In genomic region chr15:43941555-43941954, GRCh38 we compare ENCODE assay signal across 21 cellular contexts.
DNase-seq lines count a peak whose midpoint lies in the region; ATAC-seq, FAIRE-seq and TF ChIP-seq lines count a peak whose summit lies in the region.
"Had no signal": no experiment of that assay in that cellular context is flagged by ENCODE, and none has a peak within 500 bp of the region (broad histone marks: within the 10 kb centered on the region; RNA-seq: fewer than 3 reads in every experiment).

No MANE protein-coding gene starts in this region.

- no peak for TF ChIP-seq CTCF in GM12878 (IDR thresholded peaks at IDR 0.05 in 2 of 3, conservative IDR thresholded peaks at IDR 0.05 in 1 of 3; ENCODE audit: control insufficient read depth in 2 of 3, extremely low read depth in 1 of 3, insufficient read depth in 1 of 3, low read depth in 3 of 3, low read length in 3 of 3)

- no peaks in the 10 kb centered on the region for H4K20me1 ChIP-seq in GM12878 (ENCODE audit: control insufficient read depth, insufficient read depth)

- RAD21 ChIA-PET in GM12878 (lab: Charles Lee; ENCODE audit: unreplicated experiment) = interaction anchor here (1.5 kb wide), 1 partner anchor 37 kb away, joined by 5 read pairs; no protein-coding TSS in a partner anchor

- no peak for TF ChIP-seq RAD21 in GM12878 (IDR thresholded peaks at IDR 0.05; ENCODE audit: insufficient read depth, low read depth, low read length)

- H3K36me3 ChIP-seq in GM12878 (ENCODE audit: control insufficient read depth in 2 of 2, insufficient read depth in 2 of 2, low read length in 1 of 2) = no peaks in the 10 kb centered on the region
- H3K36me3 ChIP-seq: gastroesophageal sphincter, uterus had no signal

- FAIRE-seq in GM18507 (lab: Jason Lieb, UNC) = peak; percentile 81
- peak; percentile 23 for FAIRE-seq in GM12878 (lab: Jason Lieb, UNC)
- FAIRE-seq: small intestine had no signal

- H3K36me3 Mint-ChIP-seq in activated CD4-positive, alpha-beta T cell treated with anti-CD3 and anti-CD28 coated beads, Interleukin-2, amount 10 ng/mL, durations not matched to agents 7 days and 5 days (ENCODE audit: low read depth) = no peaks in the 10 kb centered on the region
- H3K36me3 Mint-ChIP-seq: CD4-positive, alpha-beta memory T cell; IgD-negative memory B cell had no signal

- H3K4me3 ChIP-seq in GM12878 = no peak overlapping the region
- H3K4me3 ChIP-seq: gastroesophageal sphincter, mucosa of descending colon, PC-9, uterus had no signal

- no peak overlapping the region for H3K9ac ChIP-seq in GM12878 (ENCODE audit: control insufficient read depth, insufficient read depth, low read length)

- CTCF ChIA-PET in GM12878 (lab: Yijun Ruan, JAX) = interaction anchor here (0.6 to 2.2 kb wide), 6 partner anchors 12 to 377 kb away, joined by 3 to 20 read pairs (median 4); no protein-coding TSS in a partner anchor
- CTCF ChIA-PET in activated CD4-positive, alpha-beta T cell treated with anti-CD3 and anti-CD28 coated beads, Interleukin-2, amount 10 ng/mL, durations not matched to agents 7 days and 5 days (lab: Charles Lee) = no interaction called here

- 1% methylated on average over 3 of the region's 3 CpGs for WGBS in GM12878 (ENCODE audit: insufficient coverage, insufficient replicate concordance, low lambda C conversion rate, missing lambda C conversion rate)

- no peaks in the 10 kb centered on the region; the same call in 2 of the 3 replicates for H3K9me3 ChIP-seq in GM12878 (replicated peaks; ENCODE audit: control insufficient read depth, insufficient read depth, low read length)
- H3K9me3 ChIP-seq: gastroesophageal sphincter, mucosa of descending colon, uterus had no signal

- ATAC-seq in GM21447 (IDR thresholded peaks at IDR 0.05; ENCODE audit: unreplicated experiment) = peak; percentile 68
- peak; percentile 53 for ATAC-seq in HG03095 (IDR thresholded peaks at IDR 0.05; ENCODE audit: unreplicated experiment)
- ATAC-seq in GM12878 = peak; percentile 93
- no peak for ATAC-seq in Right ventricle myocardium inferior
- ATAC-seq: activated CD4-positive, CD25-positive, alpha-beta regulatory T cell treated with anti-CD3 and anti-CD28 coated beads, Interleukin-2, amount 50 U/mL, for 24 hours; gastroesophageal sphincter; left lobe of liver; mucosa of descending colon had no signal

- no peaks in the 10 kb centered on the region for H3K4me1 Mint-ChIP-seq in activated CD4-positive, alpha-beta T cell treated with anti-CD3 and anti-CD28 coated beads, Interleukin-2, amount 10 ng/mL, durations not matched to agents 7 days and 5 days
- H3K4me1 Mint-ChIP-seq: CD4-positive, alpha-beta memory T cell had no signal

- peaks cover 24% of the 10 kb centered on the region for H3K4me1 ChIP-seq in GM12878 (ENCODE audit: control insufficient read depth, insufficient read depth, low read length)
- H3K4me1 ChIP-seq: gastroesophageal sphincter, uterus had no signal

- SMC1A ChIA-PET in GM12878 (lab: Charles Lee; ENCODE audit: uncharacterized antibody, unreplicated experiment) = interaction anchor here (0.6 to 1.6 kb wide), 9 partner anchors 11 to 1673 kb away, joined by 3 to 7 read pairs (median 3); no protein-coding TSS in a partner anchor

- H2AFZ ChIP-seq in GM12878 (ENCODE audit: control insufficient read depth, low read depth, low read length) = no peak overlapping the region; the same call in 1 of the 2 replicates
- H2AFZ ChIP-seq: PC-9 had no signal

- H3K9me3 Mint-ChIP-seq in activated CD4-positive, alpha-beta T cell treated with anti-CD3 and anti-CD28 coated beads, Interleukin-2, amount 10 ng/mL, durations not matched to agents 7 days and 5 days = no peaks in the 10 kb centered on the region
- H3K9me3 Mint-ChIP-seq: IgD-negative memory B cell had no signal

- POLR2A ChIA-PET in GM12878 (lab: Charles Lee) = interaction anchor here (0.6 kb wide), 3 partner anchors 11 to 358 kb away, joined by 3 to 7 read pairs (median 4); no protein-coding TSS in a partner anchor
- POLR2A ChIA-PET in activated CD4-positive, alpha-beta T cell treated with anti-CD3 and anti-CD28 coated beads, Interleukin-2, amount 10 ng/mL, durations not matched to agents 7 days and 5 days (lab: Charles Lee) = no interaction called here

- H3K4me3 Mint-ChIP-seq in activated CD4-positive, alpha-beta T cell treated with anti-CD3 and anti-CD28 coated beads, Interleukin-2, amount 10 ng/mL, durations not matched to agents 7 days and 5 days = no peak overlapping the region
- H3K4me3 Mint-ChIP-seq: CD4-positive, alpha-beta memory T cell had no signal

- TF ChIP-seq POLR2A in GM12878 (IDR thresholded peaks at IDR 0.05; ENCODE audit: low read depth, low read length) = no peak

- H3K79me2 ChIP-seq in GM12878 (ENCODE audit: control insufficient read depth, insufficient read depth, low read length) = no peaks in the 10 kb centered on the region

- no peak for DNase-seq in GM18507 (ENCODE audit: extremely low spot score, insufficient read length, low read depth)
- DNase-seq in GM12878 (ENCODE audit: low read depth, low spot score) = no peak
- DNase-seq in NCI-H774 (lab: John Stamatoyannopoulos, UW) = no peak
- DNase-seq in Right ventricle myocardium inferior (ENCODE audit: missing footprints) = no peak
- no peak for DNase-seq in cerebellar cortex (ENCODE audit: low spot score)
- DNase-seq in activated CD4-positive, alpha-beta T cell treated with anti-CD3 and anti-CD28 coated beads, Interleukin-2, amount 10 ng/mL, durations not matched to agents 7 days and 5 days = no peak
- DNase-seq: amniotic stem cell; CD4-positive, alpha-beta memory T cell; HCEC 1CT; NCI-H2029; PC-9; small intestine; stimulated activated CD4-positive, alpha-beta T cell treated with anti-CD3 and anti-CD28 coated beads, Interleukin-4, amount 100 ng/mL, for 4 hours; uterus had no signal

- H3K4me2 ChIP-seq in GM12878 (ENCODE audit: control insufficient read depth, insufficient read depth) = peak overlapping the region; percentile 55
- H3K4me2 ChIP-seq: PC-9 had no signal

- no peak overlapping the region for H3K27ac Mint-ChIP-seq in activated CD4-positive, alpha-beta T cell treated with anti-CD3 and anti-CD28 coated beads, Interleukin-2, amount 10 ng/mL, durations not matched to agents 7 days and 5 days
- H3K27ac Mint-ChIP-seq: CD4-positive, alpha-beta memory T cell had no signal

- no peak for TF ChIP-seq EP300 in GM12878 (IDR thresholded peaks at IDR 0.05; ENCODE audit: borderline replicate concordance in 1 of 2, control insufficient read depth in 1 of 2, low read depth in 2 of 2, low read length in 2 of 2)

- no peaks in the 10 kb centered on the region for H3K27me3 ChIP-seq in GM12878 (replicated peaks in 1 of 2; ENCODE audit: control insufficient read depth in 2 of 2, insufficient read depth in 2 of 2, low read length in 1 of 2)
- H3K27me3 ChIP-seq: uterus had no signal

- intact Hi-C loops in GM12878 (cut with micrococcal nuclease; ENCODE audit: unreplicated experiment) (no loop called here), Right ventricle myocardium inferior (cut with DNase I) (no loop called here)

- in situ Hi-C loops in GM12878 (cut with MboI) = no loop called here

- no TSS peak for BruUV-seq in GM12878 (replicated peaks; lab: Mats Ljungman, UMichigan)

- H3K27me3 Mint-ChIP-seq in activated CD4-positive, alpha-beta T cell treated with anti-CD3 and anti-CD28 coated beads, Interleukin-2, amount 10 ng/mL, durations not matched to agents 7 days and 5 days = peaks cover 19% of the 10 kb centered on the region
- H3K27me3 Mint-ChIP-seq: IgD-negative memory B cell had no signal

- H3K27ac ChIP-seq in GM12878 (ENCODE audit: control insufficient read depth, insufficient read depth) = peak overlapping the region; percentile 27; the same call in 1 of the 2 replicates
- H3K27ac ChIP-seq: gastroesophageal sphincter, PC-9, uterus had no signal

TF ChIP-seq in GM12878, 131 proteins besides CTCF, POLR2A, EP300 and RAD21:
- TF ChIP-seq HDGF (IDR thresholded peaks at IDR 0.05) = no peak
- TF ChIP-seq SPI1 (IDR thresholded peaks at IDR 0.05; ENCODE audit: borderline replicate concordance, insufficient read depth, low read depth, low read length) = peak; percentile 69
